Comparison of ENCODE assay signal across 2 cellular contexts in the genomic region with DNA sequence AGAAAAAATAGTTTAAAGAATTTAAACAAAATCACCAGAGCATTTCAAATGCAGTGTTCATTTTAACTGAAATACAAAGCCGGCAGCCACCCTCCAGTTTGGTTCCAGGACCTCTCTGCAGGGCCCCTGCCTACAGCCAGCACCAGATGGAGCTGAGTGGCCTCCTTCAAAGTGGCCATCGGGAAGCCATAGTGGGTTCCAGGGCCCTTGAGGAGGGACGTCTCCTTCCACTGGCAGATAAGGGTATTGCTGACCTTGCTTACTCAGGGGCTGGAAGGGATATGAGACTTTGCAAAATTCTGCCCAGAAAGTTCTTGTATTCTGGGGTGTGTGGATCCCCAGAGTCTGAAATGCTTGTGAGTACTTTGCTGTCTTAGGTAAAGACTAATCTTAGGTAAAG.
TF ChIP-seq lines count a peak whose summit lies in the region.

No MANE protein-coding gene starts in this region.

TF ChIP-seq in SK-N-SH treated with all-trans-retinoic acid at 6 μM for 48 hours, 23 proteins besides CTCF, POLR2A, EP300 and RAD21 (continued from another document):
- no peak for TF ChIP-seq ZNF565 (CRISPR knock-in tag; conservative IDR thresholded peaks at IDR 0.05; ENCODE audit: low read depth)
TF ChIP-seq in SK-N-SH treated with all-trans-retinoic acid at 6 μM for 48 hours: peak in this region for 0.

TF ChIP-seq in SK-N-SH, 30 proteins besides CTCF, POLR2A, EP300 and RAD21:
- TF ChIP-seq, protein P1, sequence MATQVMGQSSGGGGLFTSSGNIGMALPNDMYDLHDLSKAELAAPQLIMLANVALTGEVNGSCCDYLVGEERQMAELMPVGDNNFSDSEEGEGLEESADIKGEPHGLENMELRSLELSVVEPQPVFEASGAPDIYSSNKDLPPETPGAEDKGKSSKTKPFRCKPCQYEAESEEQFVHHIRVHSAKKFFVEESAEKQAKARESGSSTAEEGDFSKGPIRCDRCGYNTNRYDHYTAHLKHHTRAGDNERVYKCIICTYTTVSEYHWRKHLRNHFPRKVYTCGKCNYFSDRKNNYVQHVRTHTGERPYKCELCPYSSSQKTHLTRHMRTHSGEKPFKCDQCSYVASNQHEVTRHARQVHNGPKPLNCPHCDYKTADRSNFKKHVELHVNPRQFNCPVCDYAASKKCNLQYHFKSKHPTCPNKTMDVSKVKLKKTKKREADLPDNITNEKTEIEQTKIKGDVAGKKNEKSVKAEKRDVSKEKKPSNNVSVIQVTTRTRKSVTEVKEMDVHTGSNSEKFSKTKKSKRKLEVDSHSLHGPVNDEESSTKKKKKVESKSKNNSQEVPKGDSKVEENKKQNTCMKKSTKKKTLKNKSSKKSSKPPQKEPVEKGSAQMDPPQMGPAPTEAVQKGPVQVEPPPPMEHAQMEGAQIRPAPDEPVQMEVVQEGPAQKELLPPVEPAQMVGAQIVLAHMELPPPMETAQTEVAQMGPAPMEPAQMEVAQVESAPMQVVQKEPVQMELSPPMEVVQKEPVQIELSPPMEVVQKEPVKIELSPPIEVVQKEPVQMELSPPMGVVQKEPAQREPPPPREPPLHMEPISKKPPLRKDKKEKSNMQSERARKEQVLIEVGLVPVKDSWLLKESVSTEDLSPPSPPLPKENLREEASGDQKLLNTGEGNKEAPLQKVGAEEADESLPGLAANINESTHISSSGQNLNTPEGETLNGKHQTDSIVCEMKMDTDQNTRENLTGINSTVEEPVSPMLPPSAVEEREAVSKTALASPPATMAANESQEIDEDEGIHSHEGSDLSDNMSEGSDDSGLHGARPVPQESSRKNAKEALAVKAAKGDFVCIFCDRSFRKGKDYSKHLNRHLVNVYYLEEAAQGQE (IDR thresholded peaks at IDR 0.05; ENCODE audit: low read depth, low read length), result no peak
- TF ChIP-seq, protein P2, sequence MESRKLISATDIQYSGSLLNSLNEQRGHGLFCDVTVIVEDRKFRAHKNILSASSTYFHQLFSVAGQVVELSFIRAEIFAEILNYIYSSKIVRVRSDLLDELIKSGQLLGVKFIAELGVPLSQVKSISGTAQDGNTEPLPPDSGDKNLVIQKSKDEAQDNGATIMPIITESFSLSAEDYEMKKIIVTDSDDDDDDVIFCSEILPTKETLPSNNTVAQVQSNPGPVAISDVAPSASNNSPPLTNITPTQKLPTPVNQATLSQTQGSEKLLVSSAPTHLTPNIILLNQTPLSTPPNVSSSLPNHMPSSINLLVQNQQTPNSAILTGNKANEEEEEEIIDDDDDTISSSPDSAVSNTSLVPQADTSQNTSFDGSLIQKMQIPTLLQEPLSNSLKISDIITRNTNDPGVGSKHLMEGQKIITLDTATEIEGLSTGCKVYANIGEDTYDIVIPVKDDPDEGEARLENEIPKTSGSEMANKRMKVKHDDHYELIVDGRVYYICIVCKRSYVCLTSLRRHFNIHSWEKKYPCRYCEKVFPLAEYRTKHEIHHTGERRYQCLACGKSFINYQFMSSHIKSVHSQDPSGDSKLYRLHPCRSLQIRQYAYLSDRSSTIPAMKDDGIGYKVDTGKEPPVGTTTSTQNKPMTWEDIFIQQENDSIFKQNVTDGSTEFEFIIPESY (IDR thresholded peaks at IDR 0.05; ENCODE audit: borderline replicate concordance, low read depth), result no peak
- TF ChIP-seq RCOR1 (IDR thresholded peaks at IDR 0.05; ENCODE audit: low read length) (no peak), ELF1 (IDR thresholded peaks at IDR 0.05) (no peak), NFIC (IDR thresholded peaks at IDR 0.05; ENCODE audit: borderline replicate concordance) (no peak), MXI1 (IDR thresholded peaks at IDR 0.05; ENCODE audit: low read depth, low read length) (no peak), TEAD4 (IDR thresholded peaks at IDR 0.05; ENCODE audit: borderline replicate concordance, insufficient read depth) (no peak), GATA2 (CRISPR knock-in tag; IDR thresholded peaks at IDR 0.05) (no peak), TAF1 (IDR thresholded peaks at IDR 0.05; ENCODE audit: borderline replicate concordance, low read depth, low read length) (no peak), JUND (IDR thresholded peaks at IDR 0.05) (no peak), FOXM1 (IDR thresholded peaks at IDR 0.05; ENCODE audit: low read depth) (no peak), FOSL2 (IDR thresholded peaks at IDR 0.05; ENCODE audit: borderline replicate concordance, low read depth) (no peak), SMC3 (IDR thresholded peaks at IDR 0.05; ENCODE audit: low read depth, low read length) (no peak)
- TF ChIP-seq, protein P3, sequence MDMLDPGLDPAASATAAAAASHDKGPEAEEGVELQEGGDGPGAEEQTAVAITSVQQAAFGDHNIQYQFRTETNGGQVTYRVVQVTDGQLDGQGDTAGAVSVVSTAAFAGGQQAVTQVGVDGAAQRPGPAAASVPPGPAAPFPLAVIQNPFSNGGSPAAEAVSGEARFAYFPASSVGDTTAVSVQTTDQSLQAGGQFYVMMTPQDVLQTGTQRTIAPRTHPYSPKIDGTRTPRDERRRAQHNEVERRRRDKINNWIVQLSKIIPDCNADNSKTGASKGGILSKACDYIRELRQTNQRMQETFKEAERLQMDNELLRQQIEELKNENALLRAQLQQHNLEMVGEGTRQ (IDR thresholded peaks at IDR 0.05; ENCODE audit: borderline replicate concordance, low read depth, low read length), result no peak
- TF ChIP-seq, protein P4, sequence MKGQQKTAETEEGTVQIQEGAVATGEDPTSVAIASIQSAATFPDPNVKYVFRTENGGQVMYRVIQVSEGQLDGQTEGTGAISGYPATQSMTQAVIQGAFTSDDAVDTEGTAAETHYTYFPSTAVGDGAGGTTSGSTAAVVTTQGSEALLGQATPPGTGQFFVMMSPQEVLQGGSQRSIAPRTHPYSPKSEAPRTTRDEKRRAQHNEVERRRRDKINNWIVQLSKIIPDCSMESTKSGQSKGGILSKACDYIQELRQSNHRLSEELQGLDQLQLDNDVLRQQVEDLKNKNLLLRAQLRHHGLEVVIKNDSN (IDR thresholded peaks at IDR 0.05; ENCODE audit: borderline replicate concordance, low read depth), result no peak
- TF ChIP-seq, protein P5, sequence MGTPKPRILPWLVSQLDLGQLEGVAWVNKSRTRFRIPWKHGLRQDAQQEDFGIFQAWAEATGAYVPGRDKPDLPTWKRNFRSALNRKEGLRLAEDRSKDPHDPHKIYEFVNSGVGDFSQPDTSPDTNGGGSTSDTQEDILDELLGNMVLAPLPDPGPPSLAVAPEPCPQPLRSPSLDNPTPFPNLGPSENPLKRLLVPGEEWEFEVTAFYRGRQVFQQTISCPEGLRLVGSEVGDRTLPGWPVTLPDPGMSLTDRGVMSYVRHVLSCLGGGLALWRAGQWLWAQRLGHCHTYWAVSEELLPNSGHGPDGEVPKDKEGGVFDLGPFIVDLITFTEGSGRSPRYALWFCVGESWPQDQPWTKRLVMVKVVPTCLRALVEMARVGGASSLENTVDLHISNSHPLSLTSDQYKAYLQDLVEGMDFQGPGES (IDR thresholded peaks at IDR 0.05; ENCODE audit: low read depth, low read length), result no peak
